ENCODE assay signal across 8 cellular contexts in genomic region chr1:154998818-154999650, GRCh38. TPM values are rescaled to one million over a fixed set of nuclear protein-coding genes. Genes with fewer than 3 reads are reported as not detected.
A peak's percentile ranks its signal among the peaks of the same experiment; 100 is the strongest.
DNase-seq lines count a peak whose midpoint lies in the region; ATAC-seq and TF ChIP-seq lines count a peak whose summit lies in the region.

No MANE protein-coding gene starts in this region.

- H3K36me3 ChIP-seq in Panc1 (ENCODE audit: control insufficient read depth, insufficient read depth, low read length) (peaks cover 3% of the 10 kb centered on the region; the same call in 1 of the 2 replicates), upper lobe of right lung (no peaks in the 10 kb centered on the region)

- intact Hi-C loops in Panc1 (cut with micrococcal nuclease; ENCODE audit: unreplicated experiment) (no loop called here), upper lobe of right lung (cut with DNase I) (no loop called here)

- CTCF ChIA-PET in Panc1 (lab: Charles Lee) = interaction anchor here (0.6 to 1.3 kb wide), 5 partner anchors 13 to 54 kb away, joined by 3 to 7 read pairs (median 5); partner anchors contain the start of gene FLAD1

- H3K9me3 ChIP-seq in Panc1 (ENCODE audit: control insufficient read depth, insufficient read depth, low read depth, low read length) (no peaks in the 10 kb centered on the region), upper lobe of right lung (no peaks in the 10 kb centered on the region)

- no peak for ATAC-seq in Panc1
- no peak for ATAC-seq in upper lobe of right lung
- ATAC-seq in GM21423 (IDR thresholded peaks at IDR 0.05; ENCODE audit: unreplicated experiment) = no peak

- POLR2A ChIA-PET in Panc1 (lab: Charles Lee) = interaction anchor here (1.0 kb wide), 1 partner anchor 16 kb away, joined by 10 read pairs; the partner anchor contains the start of gene FLAD1

- TF ChIP-seq CTCF in HFF-Myc (IDR thresholded peaks at IDR 0.05; ENCODE audit: low read depth, low read length, missing control alignments) (peak; percentile 98), Panc1 (IDR thresholded peaks at IDR 0.05) (peak; percentile 98), foreskin fibroblast (IDR thresholded peaks at IDR 0.05; ENCODE audit: low read depth, low read length) (peak; percentile 97), upper lobe of right lung (IDR thresholded peaks at IDR 0.05) (peak; percentile 81)

- in situ Hi-C loops in Panc1 (cut with HindIII; ENCODE audit: low pct_unique_long_range_greater_than_20kb, low sequenced_read_pairs) = no loop called here

- H3K27ac ChIP-seq in Panc1 (ENCODE audit: low read length) (peak overlapping the region; percentile 29; the same call in 1 of the 2 replicates), upper lobe of right lung (peak overlapping the region; percentile 90)

- no peaks in the 10 kb centered on the region for H3K27me3 ChIP-seq in Panc1 (ENCODE audit: control insufficient read depth, insufficient read depth, low read length)
- no peaks in the 10 kb centered on the region for H3K27me3 ChIP-seq in upper lobe of right lung

- DNase-seq in CD1c-positive myeloid dendritic cell (ENCODE audit: extremely low spot score) (peak; percentile 53), HFF-Myc (ENCODE audit: extremely low read depth, low read depth) (peak; percentile 64), Panc1 (ENCODE audit: low read depth, low spot score) (no peak), foreskin fibroblast (peak; percentile 70 to 91), nucleus accumbens (lab: John Stamatoyannopoulos, UW) (peak in 41 of 56 donors; percentile 14 to 70 (median 38)), upper lobe of right lung (peak; percentile 86)
- peak; percentile 51 for DNase-seq in activated effector memory CD4-positive, alpha-beta T cell treated with Interleukin-2 at 50 U/mL for 16 hours

- H3K4me1 ChIP-seq in Panc1 (ENCODE audit: control insufficient read depth, insufficient read depth, low read length) (peaks cover 11% of the 10 kb centered on the region), upper lobe of right lung (peaks cover 19% of the 10 kb centered on the region)

- BruUV-seq in Panc1 (replicated peaks; lab: Mats Ljungman, UMichigan) = no TSS peak

- H3K4me3 ChIP-seq in HFF-Myc (replicated peaks; ENCODE audit: low read depth, low read length) (peak overlapping the region; percentile 61), Panc1 (ENCODE audit: low read depth in 2 of 2, low read length in 2 of 2) (peak overlapping the region; percentile 11 to 74; a peak in 3 of 4 replicates), foreskin fibroblast (ENCODE audit: low read depth in 1 of 2, low read length in 2 of 2) (peak overlapping the region; percentile 83 to 85), upper lobe of right lung (peak overlapping the region; percentile 88)

RNA-seq across cellular contexts. Expression of gene ZBTB7B, which starts 3.6 kb away (rescaled TPM):
- total RNA-seq in Panc1 (2021; ENCODE audit: unreplicated experiment) = 55.8 TPM
- 51.5 TPM for polyA plus RNA-seq in Panc1 (2012; ENCODE audit: insufficient read length)
- 80.4 TPM for total RNA-seq in upper lobe of right lung

RNA-seq across cellular contexts. Expression of gene LENEP, which starts 5.6 kb away (rescaled TPM):
- total RNA-seq in Panc1 (2021; ENCODE audit: unreplicated experiment) (0.67 TPM), upper lobe of right lung (not detected)
- polyA plus RNA-seq in Panc1 (2012; ENCODE audit: insufficient read length) = not detected

RNA-seq across cellular contexts. Expression of gene FLAD1, which starts 15.9 kb away (rescaled TPM):
- total RNA-seq in Panc1 (2021; ENCODE audit: unreplicated experiment) (72.8 TPM), upper lobe of right lung (29.0 TPM)
- 61.9 TPM for polyA plus RNA-seq in Panc1 (2012; ENCODE audit: insufficient read length)

RNA-seq across cellular contexts. Expression of gene CKS1B, which starts 24.6 kb away (rescaled TPM):
- total RNA-seq in Panc1 (2021; ENCODE audit: unreplicated experiment) = 212 TPM
- polyA plus RNA-seq in Panc1 (2012; ENCODE audit: insufficient read length) = 156 TPM
- total RNA-seq in upper lobe of right lung = 27.0 TPM

RNA-seq across cellular contexts. Expression of gene SHC1, which starts 28.5 kb away (rescaled TPM):
- total RNA-seq in Panc1 (2021; ENCODE audit: unreplicated experiment) (373 TPM), upper lobe of right lung (120 TPM)
- polyA plus RNA-seq in Panc1 (2012; ENCODE audit: insufficient read length) = 479 TPM
